Comparison of ENCODE assay signal across 8 cellular contexts in genomic region chr7:34823650-34824258, GRCh38.
A peak's percentile ranks its signal among the peaks of the same experiment; 100 is the strongest.
DNase-seq lines count a peak whose midpoint lies in the region; ATAC-seq, FAIRE-seq and TF ChIP-seq lines count a peak whose summit lies in the region.

No MANE protein-coding gene starts in this region.

- H3K27ac ChIP-seq in Panc1 (ENCODE audit: low read length), result no peak overlapping the region

- CTCF ChIA-PET in Panc1 (lab: Charles Lee), result interaction anchor here (0.6 to 0.9 kb wide), 3 partner anchors 15 to 104 kb away, joined by 3 to 5 read pairs (median 4); no protein-coding TSS in a partner anchor

- no peaks in the 10 kb centered on the region for H3K4me1 ChIP-seq in Panc1 (ENCODE audit: control insufficient read depth, insufficient read depth, low read length)

- POLR2A ChIA-PET in Panc1 (lab: Charles Lee), result no interaction called here

- no peak overlapping the region for H3K4me3 ChIP-seq in Panc1 (ENCODE audit: low read depth in 2 of 2, low read length in 2 of 2)

- H3K9me3 ChIP-seq in Panc1 (ENCODE audit: control insufficient read depth, insufficient read depth, low read depth, low read length), result no peaks in the 10 kb centered on the region

- FAIRE-seq in GM19239 (lab: Jason Lieb, UNC), result peak; percentile 68

- H3K36me3 ChIP-seq in Panc1 (ENCODE audit: control insufficient read depth, insufficient read depth, low read length), result no peaks in the 10 kb centered on the region

- BruUV-seq in Panc1 (replicated peaks; lab: Mats Ljungman, UMichigan), result no TSS peak

- DNase-seq in COLO668 (lab: John Stamatoyannopoulos, UW; ENCODE audit: unreplicated experiment) (peak; percentile 64), GM19239 (ENCODE audit: insufficient read length, low spot score) (peak; percentile 54), Panc1 (ENCODE audit: low read depth, low spot score) (peak; percentile 36), germinal center (ENCODE audit: low spot score) (peak; percentile 15), renal cortical epithelial cell (ENCODE audit: low read depth) (peak; percentile 44), MV-4-11 (lab: John Stamatoyannopoulos, UW) (no peak)
- peak; percentile 18 for DNase-seq in activated effector memory CD4-positive, alpha-beta T cell treated with Interleukin-2 at 50 U/mL for 16 hours

- in situ Hi-C loops in Panc1 (cut with HindIII; ENCODE audit: low pct_unique_long_range_greater_than_20kb, low sequenced_read_pairs), result no loop called here

- peak; percentile 97 for TF ChIP-seq CTCF in Panc1 (IDR thresholded peaks at IDR 0.05)

- H3K27me3 ChIP-seq in Panc1 (ENCODE audit: control insufficient read depth, insufficient read depth, low read length), result no peaks in the 10 kb centered on the region

- intact Hi-C loops in Panc1 (cut with micrococcal nuclease; ENCODE audit: unreplicated experiment), result loop anchor here (2.0 kb wide), 1 partner anchor 211 kb away; no protein-coding TSS in a partner anchor

- ATAC-seq in HG03442 (IDR thresholded peaks at IDR 0.05; ENCODE audit: unreplicated experiment) (peak; percentile 87), Panc1 (peak; percentile 79; the same call in 1 of the 2 replicates)
